In the genomic region with DNA sequence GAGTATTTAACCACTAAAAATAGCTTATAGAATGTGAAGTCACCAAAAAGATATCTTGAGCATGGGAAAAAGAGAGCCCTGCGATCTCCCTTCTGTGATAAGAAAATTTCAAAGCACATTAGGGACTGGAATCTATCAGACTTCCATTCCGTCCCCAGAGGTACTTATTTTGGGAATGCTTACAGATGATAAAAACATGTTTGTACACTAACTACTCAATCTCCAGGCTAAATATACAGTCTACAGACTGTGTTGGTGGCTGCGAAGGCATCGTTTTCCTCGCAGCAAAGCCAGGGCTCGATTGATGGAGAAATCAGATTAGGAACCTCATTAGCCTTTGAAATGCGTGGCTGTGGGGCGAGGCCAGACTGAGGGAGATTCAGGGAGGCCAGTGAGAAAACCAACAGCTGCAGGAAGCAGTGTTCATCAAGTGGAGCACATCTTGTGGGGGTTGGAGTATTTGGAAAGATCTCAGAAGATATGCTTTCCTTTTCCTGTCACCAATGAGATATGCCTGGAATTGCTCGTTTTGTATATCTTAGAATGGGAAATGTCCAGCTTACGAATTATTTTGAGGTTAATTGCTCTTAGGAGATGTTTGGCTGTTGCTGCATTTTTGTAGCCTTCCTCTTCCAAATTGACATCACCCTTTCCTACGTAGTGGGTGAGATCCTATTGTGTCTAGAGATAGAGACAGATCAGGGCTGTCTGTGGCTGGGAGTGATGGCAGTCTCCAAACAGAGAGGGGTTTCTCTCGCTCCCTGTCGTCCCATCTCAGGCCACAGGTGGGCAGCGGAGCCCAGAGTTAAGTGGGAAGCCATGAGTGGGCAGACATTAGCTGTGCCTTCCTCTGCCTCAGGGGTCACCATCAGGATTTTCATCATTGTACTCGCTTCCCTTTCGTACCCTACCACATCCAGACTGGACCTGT, we compare ENCODE assay signal across 11 cellular contexts.
DNase-seq lines count a peak whose midpoint lies in the region; ATAC-seq, FAIRE-seq and TF ChIP-seq lines count a peak whose summit lies in the region.
"Had no signal": no experiment of that assay in that cellular context is flagged by ENCODE, and none has a peak within 500 bp of the region (broad histone marks: within the 10 kb centered on the region; RNA-seq: fewer than 3 reads in every experiment).

No MANE protein-coding gene starts in this region.

- no peaks in the 10 kb centered on the region for H4K20me1 ChIP-seq in astrocyte (ENCODE audit: insufficient read depth, low read length)

- POLR2A ChIA-PET in A673 (lab: Charles Lee; ENCODE audit: low non-redundant PET) = no interaction called here

- no peak for ATAC-seq in T-helper 17 cell
- ATAC-seq in GM18520 (IDR thresholded peaks at IDR 0.05; ENCODE audit: unreplicated experiment) = no peak

- H3K27me3 Mint-ChIP-seq in astrocyte (ENCODE audit: low read depth, unreplicated experiment) (no peaks in the 10 kb centered on the region), T-helper 17 cell (no peaks in the 10 kb centered on the region)

- no peaks in the 10 kb centered on the region for H3K79me2 ChIP-seq in astrocyte (ENCODE audit: insufficient read depth, low read length)

- CTCF ChIA-PET in A673 (lab: Charles Lee) = no interaction called here

- no peaks in the 10 kb centered on the region for H3K9me3 Mint-ChIP-seq in astrocyte (ENCODE audit: unreplicated experiment)

- BruUV-seq in A673 (replicated peaks; lab: Mats Ljungman, UMichigan) = no TSS peak

- H3K36me3 Mint-ChIP-seq in astrocyte (ENCODE audit: low read depth, unreplicated experiment) (no peaks in the 10 kb centered on the region), T-helper 17 cell (ENCODE audit: low read depth) (no peaks in the 10 kb centered on the region)

- H3K4me1 ChIP-seq in A673 (ENCODE audit: insufficient read depth, low read length, poor library complexity, severe bottlenecking) (peaks cover 1% of the 10 kb centered on the region), astrocyte (ENCODE audit: insufficient read depth, low read length) (peaks cover 12% of the 10 kb centered on the region)

- peak overlapping the region; percentile 67 for H3K9ac ChIP-seq in astrocyte (ENCODE audit: low read length)

- intact Hi-C loops in A673 (cut with micrococcal nuclease; ENCODE audit: unreplicated experiment) = no loop called here

- no peaks in the 10 kb centered on the region for H3K9me3 ChIP-seq in A673 (ENCODE audit: low read depth, low read length, poor library complexity, severe bottlenecking)
- H3K9me3 ChIP-seq in astrocyte (ENCODE audit: insufficient read depth, low read depth, low read length) = no peaks in the 10 kb centered on the region
- H3K9me3 ChIP-seq in MG63 = no peaks in the 10 kb centered on the region
- H3K9me3 ChIP-seq in T-helper 17 cell (ENCODE audit: control insufficient read depth, low read length, poor library complexity, severe bottlenecking) = no peaks in the 10 kb centered on the region

- H2AFZ ChIP-seq in astrocyte (ENCODE audit: low read depth, low read length) = peak overlapping the region; percentile 49

- no peak for FAIRE-seq in astrocyte (lab: Jason Lieb, UNC)

- TF ChIP-seq CTCF in A673 (conservative IDR thresholded peaks at IDR 0.05; ENCODE audit: low read depth, low read length) = peak; percentile 44
- peak; percentile 52 for TF ChIP-seq CTCF in astrocyte (IDR thresholded peaks at IDR 0.05; ENCODE audit: insufficient read depth, low read depth, low read length)
- TF ChIP-seq CTCF in kidney epithelial cell (IDR thresholded peaks at IDR 0.05; ENCODE audit: insufficient read depth, low read length, poor library complexity, severe bottlenecking) = peak; percentile 63

- peak overlapping the region; percentile 72 for H3K4me2 ChIP-seq in astrocyte (ENCODE audit: low read length)

- no peak for DNase-seq in A673 (ENCODE audit: low spot score)
- peak; percentile 3 for DNase-seq in HT-29 (ENCODE audit: low spot score)
- peak; percentile 75 for DNase-seq in astrocyte (ENCODE audit: low read depth)
- DNase-seq in kidney epithelial cell (ENCODE audit: low read depth) = no peak
- no peak for DNase-seq in MG63
- DNase-seq in stimulated activated CD4-positive, alpha-beta T cell treated with anti-CD3 and anti-CD28 coated beads, Interleukin-4, amount 100 ng/mL, for 1 hour = no peak
- no peak for DNase-seq in T-helper 17 cell
- DNase-seq: activated effector memory CD4-positive, alpha-beta T cell treated with Interleukin-2 at 50 U/mL for 16 hours; DMS153; hypothalamus had no signal

- no peak overlapping the region for H3K4me3 ChIP-seq in A673 (ENCODE audit: low read depth, low read length, poor library complexity, severe bottlenecking)
- H3K4me3 ChIP-seq in astrocyte (ENCODE audit: insufficient read depth, low read depth, low read length) = no peak overlapping the region
- no peak overlapping the region for H3K4me3 ChIP-seq in kidney epithelial cell (ENCODE audit: low read depth, low read length)
- no peak overlapping the region for H3K4me3 ChIP-seq in MG63

- H3K36me3 ChIP-seq in A673 (ENCODE audit: insufficient read depth, low read length, poor library complexity, severe bottlenecking) = no peaks in the 10 kb centered on the region
- H3K36me3 ChIP-seq in astrocyte (ENCODE audit: insufficient read depth, low read length) = no peaks in the 10 kb centered on the region
- H3K36me3 ChIP-seq in kidney epithelial cell (ENCODE audit: control insufficient read depth, insufficient read depth, low read length) = no peaks in the 10 kb centered on the region
- no peaks in the 10 kb centered on the region for H3K36me3 ChIP-seq in MG63

- H3K4me1 Mint-ChIP-seq in astrocyte (ENCODE audit: low read depth, unreplicated experiment) (peaks cover 33% of the 10 kb centered on the region), T-helper 17 cell (no peaks in the 10 kb centered on the region)

- H3K27me3 ChIP-seq in A673 (replicated peaks; ENCODE audit: insufficient read depth, low read depth, low read length, poor library complexity) (peaks cover 21% of the 10 kb centered on the region), astrocyte (ENCODE audit: insufficient read depth, low read length) (no peaks in the 10 kb centered on the region), kidney epithelial cell (ENCODE audit: control insufficient read depth, insufficient read depth, low read length) (no peaks in the 10 kb centered on the region), MG63 (no peaks in the 10 kb centered on the region)

- H3K4me3 Mint-ChIP-seq in astrocyte (ENCODE audit: unreplicated experiment) (no peak overlapping the region), T-helper 17 cell (no peak overlapping the region)

- H3K27ac Mint-ChIP-seq in astrocyte (ENCODE audit: unreplicated experiment) (peak overlapping the region; percentile 88), T-helper 17 cell (no peak overlapping the region)

- H3K27ac ChIP-seq in A673 (ENCODE audit: low read depth, low read length, poor library complexity, severe bottlenecking) (no peak overlapping the region), astrocyte (ENCODE audit: low read depth, low read length) (peak overlapping the region; percentile 69)

Comparison
In these comparisons a context has a peak if more than half of its experiments do, and no peak if none do; other contexts are left out.
1. DNase-seq: peak in HT-29 (single experiment) and astrocyte (single experiment); none in A673 (single experiment), kidney epithelial cell (single experiment), MG63 (single experiment), stimulated activated CD4-positive, alpha-beta T cell treated with anti-CD3 and anti-CD28 coated beads, Interleukin-4, amount 100 ng/mL, for 1 hour (single experiment) and T-helper 17 cell (0 of 3).
2. Peak in every context shown above with its lines, with median percentiles within 50 percentile points of each other: CTCF ChIP-seq.